ENCODE assay signal across 25 cellular contexts in genomic region chr10:102945989-102946388, GRCh38.
"Had no signal": no experiment of that assay in that cellular context is flagged by ENCODE, and none has a peak within 500 bp of the region (broad histone marks: within the 10 kb centered on the region; RNA-seq: fewer than 3 reads in every experiment).

No MANE protein-coding gene starts in this region.

- H3K27me3 ChIP-seq: heart left ventricle, sigmoid colon, upper lobe of left lung, vagina had no signal

- H3K27me3 Mint-ChIP-seq: activated naive CD4-positive, alpha-beta T cell treated with anti-CD3 and anti-CD28 coated beads, Interleukin-2, amount 50 U/mL, for 24 hours; activated naive CD8-positive, alpha-beta T cell treated with anti-CD3 and anti-CD28 coated beads, Interleukin-2, amount 50 U/mL, for 24 hours; naive B cell; stimulated activated naive CD8-positive, alpha-beta T cell treated with anti-CD3 and anti-CD28 coated beads, Interleukin-15, Interleukin-2, amounts not matched to agents 100 ng/mL and 50 ng/mL, for 24 hours had no signal

- H3K36me3 Mint-ChIP-seq: naive B cell had no signal

- H3K36me3 ChIP-seq: heart left ventricle, left ventricle myocardium inferior, sigmoid colon, thoracic aorta, upper lobe of left lung, vagina had no signal

- DNase-seq: activated CD4-positive, alpha-beta T cell treated with anti-CD3 and anti-CD28 coated beads for 48 hours; activated CD4-positive, alpha-beta T cell treated with anti-CD3 and anti-CD28 coated beads, Interleukin-2, amount 50 U/mL, for 48 hours; activated CD8-positive, alpha-beta memory T cell treated with anti-CD3 and anti-CD28 coated beads for 24 hours; activated gamma-delta T cell treated with Interleukin-2 at 50 U/mL for 16 hours; activated naive CD8-positive, alpha-beta T cell treated with anti-CD3 and anti-CD28 coated beads, Interleukin-2, amount 50 U/mL, for 24 hours; amygdala; central memory CD4-positive, alpha-beta T cell; foreskin fibroblast; heart left ventricle; hypothalamus; immature natural killer cell; left ventricle myocardium inferior; naive B cell; occipital lobe; sigmoid colon; small intestine; stimulated activated CD4-positive, alpha-beta T cell treated with anti-CD3 and anti-CD28 coated beads, Interleukin-4, amount 100 ng/mL, for 24 hours; upper lobe of left lung had no signal

- H3K9me3 Mint-ChIP-seq: activated naive CD4-positive, alpha-beta T cell treated with anti-CD3 and anti-CD28 coated beads, Interleukin-2, amount 50 U/mL, for 24 hours; activated naive CD8-positive, alpha-beta T cell treated with anti-CD3 and anti-CD28 coated beads, Interleukin-2, amount 50 U/mL, for 24 hours; immature natural killer cell; naive B cell; neural crest cell; stimulated activated effector memory CD8-positive, alpha-beta T cell treated with anti-CD3 and anti-CD28 coated beads, Interleukin-12 subunit alpha, Interleukin-12 subunit beta, amount 100 ng/mL, for 72 hours; stimulated activated naive CD8-positive, alpha-beta T cell treated with anti-CD3 and anti-CD28 coated beads, Interleukin-15, Interleukin-2, amounts not matched to agents 100 ng/mL and 50 ng/mL, for 24 hours had no signal

- H3K9me3 ChIP-seq: heart left ventricle, left ventricle myocardium inferior, sigmoid colon, thoracic aorta, upper lobe of left lung, vagina had no signal

- H3K27ac Mint-ChIP-seq: activated naive CD4-positive, alpha-beta T cell treated with anti-CD3 and anti-CD28 coated beads, Interleukin-2, amount 50 U/mL, for 24 hours; activated naive CD8-positive, alpha-beta T cell treated with anti-CD3 and anti-CD28 coated beads, Interleukin-2, amount 50 U/mL, for 24 hours; stimulated activated effector memory CD8-positive, alpha-beta T cell treated with anti-CD3 and anti-CD28 coated beads, Interleukin-12 subunit alpha, Interleukin-12 subunit beta, amount 100 ng/mL, for 72 hours; stimulated activated naive CD8-positive, alpha-beta T cell treated with anti-CD3 and anti-CD28 coated beads, Interleukin-15, Interleukin-2, amounts not matched to agents 100 ng/mL and 50 ng/mL, for 24 hours had no signal

- H3K4me3 Mint-ChIP-seq: activated naive CD4-positive, alpha-beta T cell treated with anti-CD3 and anti-CD28 coated beads, Interleukin-2, amount 50 U/mL, for 24 hours; activated naive CD8-positive, alpha-beta T cell treated with anti-CD3 and anti-CD28 coated beads, Interleukin-2, amount 50 U/mL, for 24 hours; immature natural killer cell; naive B cell; neural crest cell; stimulated activated effector memory CD8-positive, alpha-beta T cell treated with anti-CD3 and anti-CD28 coated beads, Interleukin-12 subunit alpha, Interleukin-12 subunit beta, amount 100 ng/mL, for 72 hours; stimulated activated naive CD8-positive, alpha-beta T cell treated with anti-CD3 and anti-CD28 coated beads, Interleukin-15, Interleukin-2, amounts not matched to agents 100 ng/mL and 50 ng/mL, for 24 hours had no signal

- ATAC-seq: activated naive CD8-positive, alpha-beta T cell treated with anti-CD3 and anti-CD28 coated beads, Interleukin-2, amount 50 U/mL, for 24 hours; esophagus mucosa; stimulated activated effector memory CD8-positive, alpha-beta T cell treated with anti-CD3 and anti-CD28 coated beads, Interleukin-12 subunit alpha, Interleukin-12 subunit beta, amount 100 ng/mL, for 72 hours had no signal

- H3K4me3 ChIP-seq: heart left ventricle, left ventricle myocardium inferior, sigmoid colon, thoracic aorta, upper lobe of left lung, vagina had no signal

- H3K27ac ChIP-seq: heart left ventricle, left ventricle myocardium inferior, sigmoid colon, thoracic aorta, upper lobe of left lung, vagina had no signal

- H3K4me1 Mint-ChIP-seq: activated naive CD8-positive, alpha-beta T cell treated with anti-CD3 and anti-CD28 coated beads, Interleukin-2, amount 50 U/mL, for 24 hours; immature natural killer cell; neural crest cell; stimulated activated effector memory CD8-positive, alpha-beta T cell treated with anti-CD3 and anti-CD28 coated beads, Interleukin-12 subunit alpha, Interleukin-12 subunit beta, amount 100 ng/mL, for 72 hours had no signal

- FAIRE-seq: small intestine had no signal
